Comparison of ENCODE assay signal across 1 cellular context in genomic region chr3:172082269-172082668, GRCh38.
TF ChIP-seq lines count a peak whose summit lies in the region.

No MANE protein-coding gene starts in this region.

TF ChIP-seq in SK-N-SH, 30 proteins besides CTCF, POLR2A, EP300 and RAD21 (continued from another document):
- TF ChIP-seq REST (IDR thresholded peaks at IDR 0.05; ENCODE audit: low read depth, low read length), result no peak
- TF ChIP-seq EZH2phosphoT487 (IDR thresholded peaks at IDR 0.05; ENCODE audit: borderline replicate concordance, low read depth), result no peak
- TF ChIP-seq TCF12 (IDR thresholded peaks at IDR 0.05), result peak; percentile 90
- TF ChIP-seq, protein P1, sequence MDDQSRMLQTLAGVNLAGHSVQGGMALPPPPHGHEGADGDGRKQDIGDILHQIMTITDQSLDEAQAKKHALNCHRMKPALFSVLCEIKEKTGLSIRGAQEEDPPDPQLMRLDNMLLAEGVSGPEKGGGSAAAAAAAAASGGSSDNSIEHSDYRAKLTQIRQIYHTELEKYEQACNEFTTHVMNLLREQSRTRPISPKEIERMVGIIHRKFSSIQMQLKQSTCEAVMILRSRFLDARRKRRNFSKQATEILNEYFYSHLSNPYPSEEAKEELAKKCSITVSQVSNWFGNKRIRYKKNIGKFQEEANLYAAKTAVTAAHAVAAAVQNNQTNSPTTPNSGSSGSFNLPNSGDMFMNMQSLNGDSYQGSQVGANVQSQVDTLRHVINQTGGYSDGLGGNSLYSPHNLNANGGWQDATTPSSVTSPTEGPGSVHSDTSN (IDR thresholded peaks at IDR 0.05), result peak; percentile 46; the same call in 1 of the 2 replicates
- peak; percentile 67; the same call in 1 of the 2 replicates for TF ChIP-seq TEAD4 (IDR thresholded peaks at IDR 0.05; ENCODE audit: borderline replicate concordance, insufficient read depth)
- TF ChIP-seq SMC3 (IDR thresholded peaks at IDR 0.05; ENCODE audit: low read depth, low read length), result no peak
- peak; percentile 77 for TF ChIP-seq CHD2 (IDR thresholded peaks at IDR 0.05; ENCODE audit: low read length, partially characterized antibody)
- TF ChIP-seq NRF1 (IDR thresholded peaks at IDR 0.05; ENCODE audit: low read depth, low read length), result no peak
- peak; percentile 30; the same call in 1 of the 2 replicates for TF ChIP-seq POLR2AphosphoS5 (IDR thresholded peaks at IDR 0.05; ENCODE audit: low read depth, low read length)
- peak; percentile 98 for TF ChIP-seq RCOR1 (IDR thresholded peaks at IDR 0.05; ENCODE audit: low read length)
- TF ChIP-seq MXI1 (IDR thresholded peaks at IDR 0.05; ENCODE audit: low read depth, low read length), result no peak
- no peak for TF ChIP-seq YY1 (IDR thresholded peaks at IDR 0.05; ENCODE audit: low read depth)
- peak; percentile 40; the same call in 1 of the 2 replicates for TF ChIP-seq RXRA (IDR thresholded peaks at IDR 0.05; ENCODE audit: borderline replicate concordance, low read depth)
- TF ChIP-seq FOXJ3 (CRISPR knock-in tag; IDR thresholded peaks at IDR 0.05), result peak; percentile 23; the same call in 1 of the 2 replicates
- TF ChIP-seq RFX5 (IDR thresholded peaks at IDR 0.05; ENCODE audit: low read length), result no peak
- no peak for TF ChIP-seq IRF3 (IDR thresholded peaks at IDR 0.05; ENCODE audit: low read depth, low read length)
- TF ChIP-seq, protein P2, sequence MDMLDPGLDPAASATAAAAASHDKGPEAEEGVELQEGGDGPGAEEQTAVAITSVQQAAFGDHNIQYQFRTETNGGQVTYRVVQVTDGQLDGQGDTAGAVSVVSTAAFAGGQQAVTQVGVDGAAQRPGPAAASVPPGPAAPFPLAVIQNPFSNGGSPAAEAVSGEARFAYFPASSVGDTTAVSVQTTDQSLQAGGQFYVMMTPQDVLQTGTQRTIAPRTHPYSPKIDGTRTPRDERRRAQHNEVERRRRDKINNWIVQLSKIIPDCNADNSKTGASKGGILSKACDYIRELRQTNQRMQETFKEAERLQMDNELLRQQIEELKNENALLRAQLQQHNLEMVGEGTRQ (IDR thresholded peaks at IDR 0.05; ENCODE audit: borderline replicate concordance, low read depth, low read length), result no peak
- TF ChIP-seq SIN3A (IDR thresholded peaks at IDR 0.05; ENCODE audit: borderline replicate concordance, low read depth, low read length), result no peak
- no peak for TF ChIP-seq ELF1 (IDR thresholded peaks at IDR 0.05)
- peak; percentile 14; the same call in 1 of the 2 replicates for TF ChIP-seq FOSL2 (IDR thresholded peaks at IDR 0.05; ENCODE audit: borderline replicate concordance, low read depth)
- TF ChIP-seq GATA2 (CRISPR knock-in tag; IDR thresholded peaks at IDR 0.05), result peak; percentile 71
- TF ChIP-seq MEF2A (IDR thresholded peaks at IDR 0.05; ENCODE audit: borderline replicate concordance, low read depth), result peak; percentile 71
- TF ChIP-seq JUND (IDR thresholded peaks at IDR 0.05), result peak; percentile 40
- TF ChIP-seq FOXM1 (IDR thresholded peaks at IDR 0.05; ENCODE audit: low read depth), result no peak
- TF ChIP-seq TAF1 (IDR thresholded peaks at IDR 0.05; ENCODE audit: borderline replicate concordance, low read depth, low read length), result no peak
- TF ChIP-seq, protein P3, sequence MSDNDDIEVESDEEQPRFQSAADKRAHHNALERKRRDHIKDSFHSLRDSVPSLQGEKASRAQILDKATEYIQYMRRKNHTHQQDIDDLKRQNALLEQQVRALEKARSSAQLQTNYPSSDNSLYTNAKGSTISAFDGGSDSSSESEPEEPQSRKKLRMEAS (IDR thresholded peaks at IDR 0.05; ENCODE audit: low read depth), result no peak
TF ChIP-seq in SK-N-SH: peak in this region for 12.
